Comparison of ENCODE assay signal across 1 cellular context in the genomic region with DNA sequence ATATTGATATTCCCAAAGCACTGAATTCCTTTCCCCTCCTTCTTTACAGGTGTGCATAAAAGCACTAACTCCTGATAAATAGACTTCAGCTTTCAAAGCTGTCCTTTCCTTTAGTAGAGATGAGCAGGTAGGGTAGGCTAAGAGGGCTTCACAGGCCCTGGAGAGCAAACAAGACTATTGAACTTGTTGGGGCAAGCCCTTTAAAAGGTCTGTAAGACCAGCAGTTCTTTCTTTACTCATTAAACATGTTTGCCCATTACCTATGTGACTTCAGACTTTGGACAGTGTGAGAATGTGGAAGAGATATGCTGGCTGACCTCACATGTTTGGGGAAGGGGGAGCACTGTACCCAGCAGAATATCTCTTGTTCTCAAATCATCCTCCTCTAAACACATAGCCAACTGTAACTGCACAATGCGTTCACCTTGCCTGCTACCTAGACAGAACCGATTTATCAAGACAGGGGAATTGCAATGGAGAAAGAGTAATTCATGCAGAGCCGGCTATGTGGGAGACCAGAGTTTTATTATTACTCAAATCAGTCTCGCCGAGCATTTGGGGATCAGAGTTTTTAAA.
TF ChIP-seq lines count a peak whose summit lies in the region.

No MANE protein-coding gene starts in this region.

TF ChIP-seq in HepG2, 621 proteins besides CTCF, POLR2A, EP300 and RAD21 (continued from another document):
- peak; percentile 86 for TF ChIP-seq ZFX (CRISPR knock-in tag; IDR thresholded peaks at IDR 0.05; ENCODE audit: low read depth)
- no peak for TF ChIP-seq ZNF432 (CRISPR knock-in tag; IDR thresholded peaks at IDR 0.05; ENCODE audit: borderline replicate concordance)
- TF ChIP-seq NFIB (CRISPR knock-in tag; IDR thresholded peaks at IDR 0.05; ENCODE audit: borderline replicate concordance), result no peak
- TF ChIP-seq SIX4 (CRISPR knock-in tag; IDR thresholded peaks at IDR 0.05), result peak; percentile 71
- no peak for TF ChIP-seq SOX13 (IDR thresholded peaks at IDR 0.05)
- TF ChIP-seq SOX13 (CRISPR knock-in tag; conservative IDR thresholded peaks at IDR 0.05 in 1 of 2, IDR thresholded peaks at IDR 0.05 in 1 of 2), result peak in 1 of 2 experiments; percentile 89; a peak in 2 of 4 replicates
- TF ChIP-seq NRL (CRISPR knock-in tag; IDR thresholded peaks at IDR 0.05; ENCODE audit: borderline replicate concordance), result no peak
- TF ChIP-seq, protein P1, sequence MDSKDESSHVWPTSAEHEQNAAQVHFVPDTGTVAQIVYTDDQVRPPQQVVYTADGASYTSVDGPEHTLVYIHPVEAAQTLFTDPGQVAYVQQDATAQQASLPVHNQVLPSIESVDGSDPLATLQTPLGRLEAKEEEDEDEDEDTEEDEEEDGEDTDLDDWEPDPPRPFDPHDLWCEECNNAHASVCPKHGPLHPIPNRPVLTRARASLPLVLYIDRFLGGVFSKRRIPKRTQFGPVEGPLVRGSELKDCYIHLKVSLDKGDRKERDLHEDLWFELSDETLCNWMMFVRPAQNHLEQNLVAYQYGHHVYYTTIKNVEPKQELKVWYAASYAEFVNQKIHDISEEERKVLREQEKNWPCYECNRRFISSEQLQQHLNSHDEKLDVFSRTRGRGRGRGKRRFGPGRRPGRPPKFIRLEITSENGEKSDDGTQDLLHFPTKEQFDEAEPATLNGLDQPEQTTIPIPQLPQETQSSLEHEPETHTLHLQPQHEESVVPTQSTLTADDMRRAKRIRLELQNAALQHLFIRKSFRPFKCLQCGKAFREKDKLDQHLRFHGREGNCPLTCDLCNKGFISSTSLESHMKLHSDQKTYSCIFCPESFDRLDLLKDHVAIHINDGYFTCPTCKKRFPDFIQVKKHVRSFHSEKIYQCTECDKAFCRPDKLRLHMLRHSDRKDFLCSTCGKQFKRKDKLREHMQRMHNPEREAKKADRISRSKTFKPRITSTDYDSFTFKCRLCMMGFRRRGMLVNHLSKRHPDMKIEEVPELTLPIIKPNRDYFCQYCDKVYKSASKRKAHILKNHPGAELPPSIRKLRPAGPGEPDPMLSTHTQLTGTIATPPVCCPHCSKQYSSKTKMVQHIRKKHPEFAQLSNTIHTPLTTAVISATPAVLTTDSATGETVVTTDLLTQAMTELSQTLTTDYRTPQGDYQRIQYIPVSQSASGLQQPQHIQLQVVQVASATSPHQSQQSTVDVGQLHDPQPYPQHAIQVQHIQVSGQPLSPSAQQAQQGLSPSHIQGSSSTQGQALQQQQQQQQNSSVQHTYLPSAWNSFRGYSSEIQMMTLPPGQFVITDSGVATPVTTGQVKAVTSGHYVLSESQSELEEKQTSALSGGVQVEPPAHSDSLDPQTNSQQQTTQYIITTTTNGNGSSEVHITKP (CRISPR knock-in tag; IDR thresholded peaks at IDR 0.05; ENCODE audit: low read depth), result 0 out of 2 replicates have a peak, but pooled peaks have one; percentile 55
- TF ChIP-seq KLF12 (CRISPR knock-in tag; IDR thresholded peaks at IDR 0.05; ENCODE audit: borderline replicate concordance), result 0 out of 2 replicates have a peak, but pooled peaks have one; percentile 39
- peak; percentile 98 for TF ChIP-seq ZNF263 (CRISPR knock-in tag; IDR thresholded peaks at IDR 0.05)
- TF ChIP-seq ZNF644 (CRISPR knock-in tag; IDR thresholded peaks at IDR 0.05; ENCODE audit: low read depth), result peak; percentile 82
- TF ChIP-seq MED1 (CRISPR knock-in tag; IDR thresholded peaks at IDR 0.05), result peak; percentile 90
- TF ChIP-seq, protein P2, sequence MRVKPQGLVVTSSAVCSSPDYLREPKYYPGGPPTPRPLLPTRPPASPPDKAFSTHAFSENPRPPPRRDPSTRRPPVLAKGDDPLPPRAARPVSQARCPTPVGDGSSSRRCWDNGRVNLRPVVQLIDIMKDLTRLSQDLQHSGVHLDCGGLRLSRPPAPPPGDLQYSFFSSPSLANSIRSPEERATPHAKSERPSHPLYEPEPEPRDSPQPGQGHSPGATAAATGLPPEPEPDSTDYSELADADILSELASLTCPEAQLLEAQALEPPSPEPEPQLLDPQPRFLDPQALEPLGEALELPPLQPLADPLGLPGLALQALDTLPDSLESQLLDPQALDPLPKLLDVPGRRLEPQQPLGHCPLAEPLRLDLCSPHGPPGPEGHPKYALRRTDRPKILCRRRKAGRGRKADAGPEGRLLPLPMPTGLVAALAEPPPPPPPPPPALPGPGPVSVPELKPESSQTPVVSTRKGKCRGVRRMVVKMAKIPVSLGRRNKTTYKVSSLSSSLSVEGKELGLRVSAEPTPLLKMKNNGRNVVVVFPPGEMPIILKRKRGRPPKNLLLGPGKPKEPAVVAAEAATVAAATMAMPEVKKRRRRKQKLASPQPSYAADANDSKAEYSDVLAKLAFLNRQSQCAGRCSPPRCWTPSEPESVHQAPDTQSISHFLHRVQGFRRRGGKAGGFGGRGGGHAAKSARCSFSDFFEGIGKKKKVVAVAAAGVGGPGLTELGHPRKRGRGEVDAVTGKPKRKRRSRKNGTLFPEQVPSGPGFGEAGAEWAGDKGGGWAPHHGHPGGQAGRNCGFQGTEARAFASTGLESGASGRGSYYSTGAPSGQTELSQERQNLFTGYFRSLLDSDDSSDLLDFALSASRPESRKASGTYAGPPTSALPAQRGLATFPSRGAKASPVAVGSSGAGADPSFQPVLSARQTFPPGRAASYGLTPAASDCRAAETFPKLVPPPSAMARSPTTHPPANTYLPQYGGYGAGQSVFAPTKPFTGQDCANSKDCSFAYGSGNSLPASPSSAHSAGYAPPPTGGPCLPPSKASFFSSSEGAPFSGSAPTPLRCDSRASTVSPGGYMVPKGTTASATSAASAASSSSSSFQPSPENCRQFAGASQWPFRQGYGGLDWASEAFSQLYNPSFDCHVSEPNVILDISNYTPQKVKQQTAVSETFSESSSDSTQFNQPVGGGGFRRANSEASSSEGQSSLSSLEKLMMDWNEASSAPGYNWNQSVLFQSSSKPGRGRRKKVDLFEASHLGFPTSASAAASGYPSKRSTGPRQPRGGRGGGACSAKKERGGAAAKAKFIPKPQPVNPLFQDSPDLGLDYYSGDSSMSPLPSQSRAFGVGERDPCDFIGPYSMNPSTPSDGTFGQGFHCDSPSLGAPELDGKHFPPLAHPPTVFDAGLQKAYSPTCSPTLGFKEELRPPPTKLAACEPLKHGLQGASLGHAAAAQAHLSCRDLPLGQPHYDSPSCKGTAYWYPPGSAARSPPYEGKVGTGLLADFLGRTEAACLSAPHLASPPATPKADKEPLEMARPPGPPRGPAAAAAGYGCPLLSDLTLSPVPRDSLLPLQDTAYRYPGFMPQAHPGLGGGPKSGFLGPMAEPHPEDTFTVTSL (CRISPR knock-in tag; IDR thresholded peaks at IDR 0.05; ENCODE audit: borderline replicate concordance), result peak; percentile 98
- TF ChIP-seq SRSF4 (IDR thresholded peaks at IDR 0.05; ENCODE audit: low read depth, low read length, poor library complexity, severe bottlenecking), result no peak
- no peak for TF ChIP-seq ZMYM2 (CRISPR knock-in tag; IDR thresholded peaks at IDR 0.05)
- peak; percentile 67; the same call in 1 of the 2 replicates for TF ChIP-seq FOXK1 (CRISPR knock-in tag; IDR thresholded peaks at IDR 0.05; ENCODE audit: borderline replicate concordance, low read depth)
- TF ChIP-seq NFATC3 (CRISPR knock-in tag; IDR thresholded peaks at IDR 0.05), result no peak
- TF ChIP-seq, protein P3, sequence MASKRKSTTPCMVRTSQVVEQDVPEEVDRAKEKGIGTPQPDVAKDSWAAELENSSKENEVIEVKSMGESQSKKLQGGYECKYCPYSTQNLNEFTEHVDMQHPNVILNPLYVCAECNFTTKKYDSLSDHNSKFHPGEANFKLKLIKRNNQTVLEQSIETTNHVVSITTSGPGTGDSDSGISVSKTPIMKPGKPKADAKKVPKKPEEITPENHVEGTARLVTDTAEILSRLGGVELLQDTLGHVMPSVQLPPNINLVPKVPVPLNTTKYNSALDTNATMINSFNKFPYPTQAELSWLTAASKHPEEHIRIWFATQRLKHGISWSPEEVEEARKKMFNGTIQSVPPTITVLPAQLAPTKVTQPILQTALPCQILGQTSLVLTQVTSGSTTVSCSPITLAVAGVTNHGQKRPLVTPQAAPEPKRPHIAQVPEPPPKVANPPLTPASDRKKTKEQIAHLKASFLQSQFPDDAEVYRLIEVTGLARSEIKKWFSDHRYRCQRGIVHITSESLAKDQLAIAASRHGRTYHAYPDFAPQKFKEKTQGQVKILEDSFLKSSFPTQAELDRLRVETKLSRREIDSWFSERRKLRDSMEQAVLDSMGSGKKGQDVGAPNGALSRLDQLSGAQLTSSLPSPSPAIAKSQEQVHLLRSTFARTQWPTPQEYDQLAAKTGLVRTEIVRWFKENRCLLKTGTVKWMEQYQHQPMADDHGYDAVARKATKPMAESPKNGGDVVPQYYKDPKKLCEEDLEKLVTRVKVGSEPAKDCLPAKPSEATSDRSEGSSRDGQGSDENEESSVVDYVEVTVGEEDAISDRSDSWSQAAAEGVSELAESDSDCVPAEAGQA (IDR thresholded peaks at IDR 0.05; ENCODE audit: low read depth), result no peak
- TF ChIP-seq, protein P3 (CRISPR knock-in tag; IDR thresholded peaks at IDR 0.05; ENCODE audit: borderline replicate concordance), result no peak
- peak; percentile 95 for TF ChIP-seq TBX2 (CRISPR knock-in tag; IDR thresholded peaks at IDR 0.05; ENCODE audit: borderline replicate concordance)
- TF ChIP-seq ZBTB8A (CRISPR knock-in tag; IDR thresholded peaks at IDR 0.05; ENCODE audit: borderline replicate concordance, low read depth), result no peak
- TF ChIP-seq ZNF709 (CRISPR knock-in tag; IDR thresholded peaks at IDR 0.05), result no peak
- TF ChIP-seq, protein P4, sequence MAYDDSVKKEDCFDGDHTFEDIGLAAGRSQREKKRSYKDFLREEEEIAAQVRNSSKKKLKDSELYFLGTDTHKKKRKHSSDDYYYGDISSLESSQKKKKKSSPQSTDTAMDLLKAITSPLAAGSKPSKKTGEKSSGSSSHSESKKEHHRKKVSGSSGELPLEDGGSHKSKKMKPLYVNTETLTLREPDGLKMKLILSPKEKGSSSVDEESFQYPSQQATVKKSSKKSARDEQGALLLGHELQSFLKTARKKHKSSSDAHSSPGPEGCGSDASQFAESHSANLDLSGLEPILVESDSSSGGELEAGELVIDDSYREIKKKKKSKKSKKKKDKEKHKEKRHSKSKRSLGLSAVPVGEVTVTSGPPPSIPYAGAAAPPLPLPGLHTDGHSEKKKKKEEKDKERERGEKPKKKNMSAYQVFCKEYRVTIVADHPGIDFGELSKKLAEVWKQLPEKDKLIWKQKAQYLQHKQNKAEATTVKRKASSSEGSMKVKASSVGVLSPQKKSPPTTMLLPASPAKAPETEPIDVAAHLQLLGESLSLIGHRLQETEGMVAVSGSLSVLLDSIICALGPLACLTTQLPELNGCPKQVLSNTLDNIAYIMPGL (CRISPR knock-in tag; IDR thresholded peaks at IDR 0.05; ENCODE audit: borderline replicate concordance in 1 of 2, low read depth in 1 of 2), result peak in 1 of 2 experiments; percentile 52; a peak in 2 of 4 replicates
- no peak for TF ChIP-seq PAWR (CRISPR knock-in tag; IDR thresholded peaks at IDR 0.05; ENCODE audit: borderline replicate concordance)
- no peak for TF ChIP-seq ZFAT (CRISPR knock-in tag; conservative IDR thresholded peaks at IDR 0.05)
- TF ChIP-seq, protein P5, sequence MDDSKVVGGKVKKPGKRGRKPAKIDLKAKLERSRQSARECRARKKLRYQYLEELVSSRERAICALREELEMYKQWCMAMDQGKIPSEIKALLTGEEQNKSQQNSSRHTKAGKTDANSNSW (CRISPR knock-in tag; IDR thresholded peaks at IDR 0.05; ENCODE audit: borderline replicate concordance), result no peak
- TF ChIP-seq, protein P6, sequence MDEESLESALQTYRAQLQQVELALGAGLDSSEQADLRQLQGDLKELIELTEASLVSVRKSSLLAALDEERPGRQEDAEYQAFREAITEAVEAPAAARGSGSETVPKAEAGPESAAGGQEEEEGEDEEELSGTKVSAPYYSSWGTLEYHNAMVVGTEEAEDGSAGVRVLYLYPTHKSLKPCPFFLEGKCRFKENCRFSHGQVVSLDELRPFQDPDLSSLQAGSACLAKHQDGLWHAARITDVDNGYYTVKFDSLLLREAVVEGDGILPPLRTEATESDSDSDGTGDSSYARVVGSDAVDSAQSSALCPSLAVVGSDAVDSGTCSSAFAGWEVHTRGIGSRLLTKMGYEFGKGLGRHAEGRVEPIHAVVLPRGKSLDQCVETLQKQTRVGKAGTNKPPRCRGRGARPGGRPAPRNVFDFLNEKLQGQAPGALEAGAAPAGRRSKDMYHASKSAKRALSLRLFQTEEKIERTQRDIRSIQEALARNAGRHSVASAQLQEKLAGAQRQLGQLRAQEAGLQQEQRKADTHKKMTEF (CRISPR knock-in tag; IDR thresholded peaks at IDR 0.05), result peak; percentile 73
- TF ChIP-seq ZNF343 (CRISPR knock-in tag; IDR thresholded peaks at IDR 0.05), result no peak
- TF ChIP-seq ZNF446 (CRISPR knock-in tag; IDR thresholded peaks at IDR 0.05), result no peak
- TF ChIP-seq STAG1 (CRISPR knock-in tag; IDR thresholded peaks at IDR 0.05), result peak; percentile 23; the same call in 1 of the 2 replicates
- TF ChIP-seq NFKBIZ (CRISPR knock-in tag; IDR thresholded peaks at IDR 0.05), result no peak
- TF ChIP-seq ZNF230 (CRISPR knock-in tag; IDR thresholded peaks at IDR 0.05), result no peak
- TF ChIP-seq TEAD3 (CRISPR knock-in tag; optimal IDR thresholded peaks at IDR 0.05; ENCODE audit: borderline replicate concordance), result peak; percentile 95
- TF ChIP-seq PHB2 (IDR thresholded peaks at IDR 0.05; ENCODE audit: partially characterized antibody), result no peak
- no peak for TF ChIP-seq RNF2 (conservative IDR thresholded peaks at IDR 0.05; ENCODE audit: low read depth)
- no peak for TF ChIP-seq EEA1 (CRISPR knock-in tag; IDR thresholded peaks at IDR 0.05; ENCODE audit: borderline replicate concordance)
- no peak for TF ChIP-seq ZFP36L1 (CRISPR knock-in tag; IDR thresholded peaks at IDR 0.05)
- TF ChIP-seq CBX5 (CRISPR knock-in tag; IDR thresholded peaks at IDR 0.05; ENCODE audit: borderline replicate concordance), result no peak; the same call in 1 of the 2 replicates
- TF ChIP-seq PTBP1 (IDR thresholded peaks at IDR 0.05; ENCODE audit: low read depth, low read length, poor library complexity, severe bottlenecking), result no peak
